26 cellular contexts compared by ENCODE assay signal in genomic region chr6:116291701-116292396, GRCh38.
"Had no signal": no experiment of that assay in that cellular context is flagged by ENCODE, and none has a peak within 500 bp of the region (broad histone marks: within the 10 kb centered on the region; RNA-seq: fewer than 3 reads in every experiment).

No MANE protein-coding gene starts in this region.

- H3K27me3 ChIP-seq: body of pancreas, cardiac muscle cell, right lobe of liver, stomach, suprapubic skin, tibial nerve had no signal

- DNase-seq: activated B cell treated with CpG ODN at 0.5 μM for 24 hours; activated CD4-positive, alpha-beta T cell treated with anti-CD3 and anti-CD28 coated beads for 36 hours; activated CD4-positive, alpha-beta T cell treated with anti-CD3 and anti-CD28 coated beads, Interleukin-2, amount 50 U/mL, for 4 hours; activated CD8-positive, alpha-beta memory T cell treated with anti-CD3 and anti-CD28 coated beads for 24 hours; activated CD8-positive, alpha-beta memory T cell treated with anti-CD3 and anti-CD28 coated beads, Interleukin-2, amount 50 U/mL, for 4 hours; activated effector memory CD4-positive, alpha-beta T cell treated with Interleukin-2 at 50 U/mL for 16 hours; activated naive CD4-positive, alpha-beta T cell treated with anti-CD3 and anti-CD28 coated beads, Interleukin-2, amount 10 ng/mL, durations not matched to agents 7 days and 5 days; activated T-cell treated with anti-CD3 and anti-CD28 coated beads, Interleukin-2, amount 50 U/mL, for 4 hours; body of pancreas; cortex of kidney; endodermal cell; foreskin fibroblast; naive thymus-derived CD4-positive, alpha-beta T cell; occipital lobe; posterior cingulate gyrus; right lobe of liver; stimulated activated CD4-positive, alpha-beta T cell treated with anti-CD3 and anti-CD28 coated beads, Interleukin-15, amount 100 ng/mL, for 24 hours; stomach had no signal

- H3K4me2 ChIP-seq: smooth muscle cell had no signal

- ATAC-seq: activated CD4-positive, alpha-beta T cell treated with anti-CD3 and anti-CD28 coated beads for 36 hours; activated T-cell treated with anti-CD3 and anti-CD28 coated beads, Interleukin-2, amount 50 U/mL, for 4 hours; body of pancreas; left lobe of liver; naive thymus-derived CD4-positive, alpha-beta T cell; right lobe of liver; stimulated activated memory B cell treated with anti-CD40 and anti-IgM and Interleukin-4, amounts not matched to agents 10 μg/mL and 1 μg/mL and 100 μg/mL, for 72 hours had no signal

- H3K4me3 ChIP-seq: body of pancreas, cardiac muscle cell, lung, right lobe of liver, smooth muscle cell, stomach, suprapubic skin, tibial nerve had no signal

- H3K4me1 ChIP-seq: body of pancreas, right lobe of liver, stomach, suprapubic skin had no signal

- H3K36me3 ChIP-seq: cardiac muscle cell, right lobe of liver, stomach, suprapubic skin, tibial nerve had no signal

- H3K9me3 ChIP-seq: body of pancreas, right lobe of liver, stomach, suprapubic skin, tibial nerve had no signal

- H3K27ac ChIP-seq: body of pancreas, cardiac muscle cell, epithelial cell of prostate, right lobe of liver, stomach, suprapubic skin, tibial nerve had no signal
